Comparison of ENCODE assay signal across 10 cellular contexts in the genomic region with DNA sequence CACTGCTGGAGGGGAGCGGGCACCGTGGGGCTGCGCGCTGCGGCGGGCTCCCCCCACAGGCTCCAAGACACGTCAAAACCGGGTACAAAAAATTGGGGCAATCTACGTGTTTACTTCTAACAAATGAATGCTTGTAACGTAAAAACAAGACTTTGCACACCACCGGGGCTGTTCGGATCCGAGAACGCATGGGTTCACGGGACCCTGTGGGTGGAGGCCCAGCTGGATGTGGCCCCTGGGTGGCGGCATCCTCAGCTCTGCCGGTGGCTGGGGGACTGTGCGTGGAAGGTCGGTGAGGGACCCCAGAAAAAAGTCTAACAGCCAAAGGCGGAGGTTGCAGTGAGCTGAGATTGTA. TPM values are rescaled to one million over a fixed set of nuclear protein-coding genes. Genes with fewer than 3 reads are reported as not detected.
"Had no signal": no experiment of that assay in that cellular context is flagged by ENCODE, and none has a peak within 500 bp of the region (broad histone marks: within the 10 kb centered on the region; RNA-seq: fewer than 3 reads in every experiment).

No MANE protein-coding gene starts in this region.

- H3K4me3 ChIP-seq: hepatocyte, pancreas, thoracic aorta had no signal

- H3K4me2 ChIP-seq: hepatocyte had no signal

- H3K27me3 ChIP-seq: pancreas had no signal

- H2AFZ ChIP-seq: hepatocyte had no signal

- H3K79me2 ChIP-seq: hepatocyte had no signal

- DNase-seq: esophagus squamous epithelium had no signal

- FAIRE-seq: astrocyte, bronchial epithelial cell, colon, pancreas had no signal

- H3K27ac ChIP-seq: esophagus squamous epithelium, hepatocyte, pancreas, thoracic aorta had no signal

- H3K4me1 ChIP-seq: pancreas had no signal

- H3K9me3 ChIP-seq: esophagus squamous epithelium, pancreas, thoracic aorta had no signal

- H3K36me3 ChIP-seq: esophagus squamous epithelium, pancreas, thoracic aorta had no signal

RNA-seq across cellular contexts. Expression of a gene that starts 10.3 kb away (rescaled TPM):
- total RNA-seq: bronchial epithelial cell, esophagus squamous epithelium, fibroblast of villous mesenchyme, glomerular endothelial cell, lung microvascular endothelial cell, thoracic aorta had no signal
